28 cellular contexts compared by ENCODE assay signal in the genomic region with DNA sequence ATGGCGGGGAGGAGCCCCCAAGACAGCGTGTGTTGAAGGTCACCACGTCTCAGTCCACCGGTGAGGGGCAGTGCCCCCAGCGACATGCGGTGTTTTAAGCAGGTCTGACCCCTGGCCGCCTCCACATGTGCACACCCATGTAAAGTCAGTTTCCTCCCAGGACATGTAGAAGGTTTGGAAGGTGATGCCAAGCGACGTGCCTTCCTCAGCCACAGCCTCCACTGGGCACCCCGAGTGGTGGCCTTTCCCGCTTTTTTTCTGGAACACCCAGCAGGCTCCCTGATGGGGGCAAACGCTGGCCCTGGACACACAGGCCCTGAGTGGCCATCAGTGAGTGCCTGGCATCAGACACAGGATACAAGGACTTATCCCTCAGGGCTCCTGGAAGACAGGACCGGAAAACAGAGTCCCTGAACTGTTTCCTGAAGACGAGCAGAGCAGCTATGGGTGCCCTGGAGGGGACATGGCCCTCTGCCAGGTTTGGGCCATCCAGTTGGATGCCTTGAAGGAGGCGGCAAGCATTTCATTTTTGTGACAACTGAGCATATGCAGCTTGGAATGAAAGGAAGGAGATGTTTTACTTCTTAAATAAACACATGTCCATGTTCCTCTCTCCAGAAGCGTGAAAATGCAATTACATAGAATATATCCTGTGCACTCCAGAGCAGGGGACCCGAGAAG.
"Had no signal": no experiment of that assay in that cellular context is flagged by ENCODE, and none has a peak within 500 bp of the region (broad histone marks: within the 10 kb centered on the region; RNA-seq: fewer than 3 reads in every experiment).

No MANE protein-coding gene starts in this region.

- H3K4me3 Mint-ChIP-seq: naive thymus-derived CD4-positive, alpha-beta T cell; natural killer cell treated with Interleukin-12 subunit alpha and Interleukin-12 subunit beta and Interleukin-15 and Interleukin-18, amount 100 ng/mL, for 72 hours; stimulated activated naive B cell treated with anti-CD40 and anti-IgM and Interleukin-4, amounts not matched to agents 10 μg/mL and 1 μg/mL and 100 μg/mL, for 72 hours had no signal

- H3K27me3 Mint-ChIP-seq: natural killer cell treated with Interleukin-12 subunit alpha and Interleukin-12 subunit beta and Interleukin-15 and Interleukin-18, amount 100 ng/mL, for 72 hours; stimulated activated naive B cell treated with anti-CD40 and anti-IgM and Interleukin-4, amounts not matched to agents 10 μg/mL and 1 μg/mL and 100 μg/mL, for 72 hours had no signal

- H3K27ac Mint-ChIP-seq: naive thymus-derived CD4-positive, alpha-beta T cell; natural killer cell treated with Interleukin-12 subunit alpha and Interleukin-12 subunit beta and Interleukin-15 and Interleukin-18, amount 100 ng/mL, for 72 hours; progenitor cell of endocrine pancreas; stimulated activated naive B cell treated with anti-CD40 and anti-IgM and Interleukin-4, amounts not matched to agents 10 μg/mL and 1 μg/mL and 100 μg/mL, for 72 hours had no signal

- DNase-seq: heart right ventricle; islet precursor cell; left ventricle myocardium inferior; mesendoderm; midbrain; mucosa of descending colon; naive thymus-derived CD4-positive, alpha-beta T cell; occipital lobe; ovary; right cardiac atrium; stimulated activated CD4-positive, alpha-beta T cell treated with anti-CD3 and anti-CD28 coated beads, Interleukin-12 subunit alpha, Interleukin-12 subunit beta, amount 100 ng/mL, for 4 hours; stimulated activated CD4-positive, alpha-beta T cell treated with anti-CD3 and anti-CD28 coated beads, Interleukin-15, amount 100 ng/mL, for 24 hours; stimulated activated CD4-positive, alpha-beta T cell treated with anti-CD3 and anti-CD28 coated beads, Interleukin-2, amount 100 ng/mL, for 24 hours; stimulated activated CD4-positive, alpha-beta T cell treated with anti-CD3 and anti-CD28 coated beads, Interleukin-4, amount 100 ng/mL, for 1 hour; stimulated activated naive B cell treated with anti-CD40 and anti-IgM and Interleukin-4, amounts not matched to agents 10 μg/mL and 1 μg/mL and 100 μg/mL, for 72 hours; stimulated activated naive CD8-positive, alpha-beta T cell treated with anti-CD3 and anti-CD28 coated beads, Interleukin-15, Interleukin-2, amounts not matched to agents 100 U/mL and 50 U/mL, for 24 hours; stomach; testis; thyroid gland; transverse colon; upper lobe of right lung had no signal

- H3K36me3 Mint-ChIP-seq: naive thymus-derived CD4-positive, alpha-beta T cell; natural killer cell treated with Interleukin-12 subunit alpha and Interleukin-12 subunit beta and Interleukin-15 and Interleukin-18, amount 100 ng/mL, for 72 hours; stimulated activated naive B cell treated with anti-CD40 and anti-IgM and Interleukin-4, amounts not matched to agents 10 μg/mL and 1 μg/mL and 100 μg/mL, for 72 hours had no signal

- H3K4me2 ChIP-seq: hepatocyte had no signal

- H3K36me3 ChIP-seq: heart right ventricle, left ventricle myocardium inferior, neutrophil, ovary, stomach, thyroid gland, transverse colon, upper lobe of right lung had no signal

- H3K9me3 ChIP-seq: left ventricle myocardium inferior, neutrophil, ovary, stomach, testis, thyroid gland, transverse colon, upper lobe of right lung had no signal

- H3K27ac ChIP-seq: heart right ventricle, hepatocyte, left ventricle myocardium inferior, neutrophil, ovary, skin epidermis, stomach, testis, thyroid gland, transverse colon, upper lobe of right lung had no signal

- H2AFZ ChIP-seq: hepatocyte had no signal

- H3K4me3 ChIP-seq: heart right ventricle, hepatocyte, left ventricle myocardium inferior, lung, mucosa of descending colon, ovary, skin epidermis, stomach, testis, thyroid gland, transverse colon, upper lobe of right lung had no signal

- H3K4me1 ChIP-seq: heart right ventricle, left ventricle myocardium inferior, stomach, testis, thyroid gland, transverse colon, upper lobe of right lung had no signal

- ATAC-seq: heart right ventricle; mucosa of descending colon; naive thymus-derived CD4-positive, alpha-beta T cell; natural killer cell treated with Interleukin-12 subunit alpha and Interleukin-12 subunit beta and Interleukin-15 and Interleukin-18, amount 100 ng/mL, for 72 hours; right cardiac atrium; sciatic nerve; stimulated activated naive B cell treated with anti-CD40 and anti-IgM and Interleukin-4, amounts not matched to agents 10 μg/mL and 1 μg/mL and 100 μg/mL, for 72 hours; stimulated activated naive CD8-positive, alpha-beta T cell treated with anti-CD3 and anti-CD28 coated beads, Interleukin-15, Interleukin-2, amounts not matched to agents 100 U/mL and 50 U/mL, for 24 hours; upper lobe of right lung had no signal

- H3K27me3 ChIP-seq: hepatocyte, neutrophil, ovary, stomach, testis, thyroid gland, transverse colon, upper lobe of right lung had no signal

- H3K4me1 Mint-ChIP-seq: stimulated activated naive B cell treated with anti-CD40 and anti-IgM and Interleukin-4, amounts not matched to agents 10 μg/mL and 1 μg/mL and 100 μg/mL, for 72 hours had no signal
